In genomic region chr11:109945626-109946321, GRCh38 we compare ENCODE assay signal across 9 cellular contexts.
A peak's percentile ranks its signal among the peaks of the same experiment; 100 is the strongest.
DNase-seq lines count a peak whose midpoint lies in the region; ATAC-seq and TF ChIP-seq lines count a peak whose summit lies in the region.
"Had no signal": no experiment of that assay in that cellular context is flagged by ENCODE, and none has a peak within 500 bp of the region (broad histone marks: within the 10 kb centered on the region; RNA-seq: fewer than 3 reads in every experiment).

No MANE protein-coding gene starts in this region.

- no peaks in the 10 kb centered on the region for H3K27me3 ChIP-seq in duodenal mucosa (ENCODE audit: control insufficient read depth in 1 of 2, insufficient read depth in 2 of 2, low read length in 2 of 2)
- no peaks in the 10 kb centered on the region for H3K27me3 ChIP-seq in tibial artery

- H3K36me3 ChIP-seq in duodenal mucosa (ENCODE audit: control insufficient read depth in 1 of 2, insufficient read depth in 2 of 2, low read length in 2 of 2): no peaks in the 10 kb centered on the region
- no peaks in the 10 kb centered on the region for H3K36me3 ChIP-seq in tibial artery

- H3K4me1 ChIP-seq in duodenal mucosa (ENCODE audit: control insufficient read depth in 1 of 2, insufficient read depth in 2 of 2, low read length in 2 of 2) (peaks cover 4 to 5% of the 10 kb centered on the region in 2 donors), tibial artery (peaks cover 0 to 4% (median 0%) of the 10 kb centered on the region in 4 donors)

- H3K9me3 ChIP-seq in duodenal mucosa (ENCODE audit: control insufficient read depth in 1 of 2, low read length in 2 of 2) (no peaks in the 10 kb centered on the region), tibial artery (no peaks in the 10 kb centered on the region)

- no peak overlapping the region for H3K27ac Mint-ChIP-seq in WTC11
- H3K27ac Mint-ChIP-seq: T-helper 1 cell treated with Interleukin-12 subunit alpha and Interleukin-12 subunit beta and Interleukin-4 antibody, amounts not matched to agents 30 μg/mL and 1 μg/mL, for 36 hours had no signal

- H3K9me3 Mint-ChIP-seq in activated T-cell treated with anti-CD3 and anti-CD28 coated beads, Interleukin-2, amount 50 U/mL, for 4 hours: no peaks in the 10 kb centered on the region
- H3K9me3 Mint-ChIP-seq in WTC11: peaks cover 11% of the 10 kb centered on the region
- H3K9me3 Mint-ChIP-seq: T-helper 1 cell treated with Interleukin-12 subunit alpha and Interleukin-12 subunit beta and Interleukin-4 antibody, amounts not matched to agents 30 μg/mL and 1 μg/mL, for 36 hours had no signal

- TF ChIP-seq CTCF in tibial artery (IDR thresholded peaks at IDR 0.05) (no peak), WTC11 (IDR thresholded peaks at IDR 0.05) (no peak)

- peaks cover 12% of the 10 kb centered on the region for H3K4me1 Mint-ChIP-seq in activated T-cell treated with anti-CD3 and anti-CD28 coated beads, Interleukin-2, amount 50 U/mL, for 4 hours (ENCODE audit: low read depth)
- H3K4me1 Mint-ChIP-seq in WTC11: peaks cover 6% of the 10 kb centered on the region; the same call in 1 of the 2 replicates

- peak overlapping the region; percentile 1 to 42 for H3K4me3 ChIP-seq in duodenal mucosa (ENCODE audit: low read depth in 1 of 2, low read length in 2 of 2)
- H3K4me3 ChIP-seq in tibial artery: peak overlapping the region; percentile 30 to 35

- CTCF ChIA-PET in WTC11 (lab: Charles Lee): interaction anchor here (1.0 kb wide), 1 partner anchor 147 kb away, joined by 3 read pairs; no protein-coding TSS in a partner anchor

- intact Hi-C loops in tibial artery (cut with DNase I; ENCODE audit: low total_unique reads): loop anchor here (5.0 kb wide), 1 partner anchor 147 kb away; the partner anchor contains the start of gene ZC3H12C

- no peak overlapping the region for H3K9ac ChIP-seq in duodenal mucosa (ENCODE audit: low read depth in 1 of 2, low read length in 2 of 2)

- no peaks in the 10 kb centered on the region for H3K36me3 Mint-ChIP-seq in activated T-cell treated with anti-CD3 and anti-CD28 coated beads, Interleukin-2, amount 50 U/mL, for 4 hours (ENCODE audit: insufficient read depth)
- peaks cover 9% of the 10 kb centered on the region for H3K36me3 Mint-ChIP-seq in WTC11

- H3K27me3 Mint-ChIP-seq in activated T-cell treated with anti-CD3 and anti-CD28 coated beads, Interleukin-2, amount 50 U/mL, for 4 hours (ENCODE audit: low read depth): peaks cover 17% of the 10 kb centered on the region
- H3K27me3 Mint-ChIP-seq in WTC11 (ENCODE audit: low read depth): no peaks in the 10 kb centered on the region

- H3K27ac ChIP-seq in duodenal mucosa (ENCODE audit: low read depth, low read length): no peak overlapping the region
- peak overlapping the region; percentile 20 to 52 for H3K27ac ChIP-seq in tibial artery

- ATAC-seq in activated T-cell treated with anti-CD3 and anti-CD28 coated beads, Interleukin-2, amount 50 U/mL, for 4 hours: peak; percentile 18 to 41
- ATAC-seq in HG03103 (IDR thresholded peaks at IDR 0.05; ENCODE audit: low read depth, unreplicated experiment) (peak; percentile 55), WTC11 (no peak)

- H3K4me3 Mint-ChIP-seq in activated T-cell treated with anti-CD3 and anti-CD28 coated beads, Interleukin-2, amount 50 U/mL, for 4 hours: no peak overlapping the region
- H3K4me3 Mint-ChIP-seq in WTC11: no peak overlapping the region
- H3K4me3 Mint-ChIP-seq: T-helper 1 cell treated with Interleukin-12 subunit alpha and Interleukin-12 subunit beta and Interleukin-4 antibody, amounts not matched to agents 30 μg/mL and 1 μg/mL, for 36 hours had no signal

- DNase-seq in activated T-cell treated with anti-CD3 and anti-CD28 coated beads, Interleukin-2, amount 50 U/mL, for 4 hours: no peak
- no peak for DNase-seq in activated T-cell treated with anti-CD3 and anti-CD28 coated beads, Interleukin-2, amount 50 U/mL, for 48 hours
- DNase-seq in tibial artery (no peak), WTC11 (ENCODE audit: low spot score) (no peak), glomerular visceral epithelial cell (ENCODE audit: extremely low spot score) (no peak)
- DNase-seq in stimulated activated CD8-positive, alpha-beta memory T cell treated with anti-CD3 and anti-CD28 coated beads, Interleukin-4, amount 100 ng/mL, for 48 hours: no peak

- POLR2A ChIA-PET in WTC11 (lab: Charles Lee): no interaction called here

TF ChIP-seq in WTC11, 78 proteins besides CTCF, POLR2A, EP300 and RAD21 (continues in another document):
- no peak for TF ChIP-seq JAZF1 (CRISPR knock-in tag; IDR thresholded peaks at IDR 0.05)
- TF ChIP-seq, protein P1, sequence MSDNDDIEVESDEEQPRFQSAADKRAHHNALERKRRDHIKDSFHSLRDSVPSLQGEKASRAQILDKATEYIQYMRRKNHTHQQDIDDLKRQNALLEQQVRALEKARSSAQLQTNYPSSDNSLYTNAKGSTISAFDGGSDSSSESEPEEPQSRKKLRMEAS (CRISPR knock-in tag; IDR thresholded peaks at IDR 0.05): no peak
- TF ChIP-seq, protein P2, sequence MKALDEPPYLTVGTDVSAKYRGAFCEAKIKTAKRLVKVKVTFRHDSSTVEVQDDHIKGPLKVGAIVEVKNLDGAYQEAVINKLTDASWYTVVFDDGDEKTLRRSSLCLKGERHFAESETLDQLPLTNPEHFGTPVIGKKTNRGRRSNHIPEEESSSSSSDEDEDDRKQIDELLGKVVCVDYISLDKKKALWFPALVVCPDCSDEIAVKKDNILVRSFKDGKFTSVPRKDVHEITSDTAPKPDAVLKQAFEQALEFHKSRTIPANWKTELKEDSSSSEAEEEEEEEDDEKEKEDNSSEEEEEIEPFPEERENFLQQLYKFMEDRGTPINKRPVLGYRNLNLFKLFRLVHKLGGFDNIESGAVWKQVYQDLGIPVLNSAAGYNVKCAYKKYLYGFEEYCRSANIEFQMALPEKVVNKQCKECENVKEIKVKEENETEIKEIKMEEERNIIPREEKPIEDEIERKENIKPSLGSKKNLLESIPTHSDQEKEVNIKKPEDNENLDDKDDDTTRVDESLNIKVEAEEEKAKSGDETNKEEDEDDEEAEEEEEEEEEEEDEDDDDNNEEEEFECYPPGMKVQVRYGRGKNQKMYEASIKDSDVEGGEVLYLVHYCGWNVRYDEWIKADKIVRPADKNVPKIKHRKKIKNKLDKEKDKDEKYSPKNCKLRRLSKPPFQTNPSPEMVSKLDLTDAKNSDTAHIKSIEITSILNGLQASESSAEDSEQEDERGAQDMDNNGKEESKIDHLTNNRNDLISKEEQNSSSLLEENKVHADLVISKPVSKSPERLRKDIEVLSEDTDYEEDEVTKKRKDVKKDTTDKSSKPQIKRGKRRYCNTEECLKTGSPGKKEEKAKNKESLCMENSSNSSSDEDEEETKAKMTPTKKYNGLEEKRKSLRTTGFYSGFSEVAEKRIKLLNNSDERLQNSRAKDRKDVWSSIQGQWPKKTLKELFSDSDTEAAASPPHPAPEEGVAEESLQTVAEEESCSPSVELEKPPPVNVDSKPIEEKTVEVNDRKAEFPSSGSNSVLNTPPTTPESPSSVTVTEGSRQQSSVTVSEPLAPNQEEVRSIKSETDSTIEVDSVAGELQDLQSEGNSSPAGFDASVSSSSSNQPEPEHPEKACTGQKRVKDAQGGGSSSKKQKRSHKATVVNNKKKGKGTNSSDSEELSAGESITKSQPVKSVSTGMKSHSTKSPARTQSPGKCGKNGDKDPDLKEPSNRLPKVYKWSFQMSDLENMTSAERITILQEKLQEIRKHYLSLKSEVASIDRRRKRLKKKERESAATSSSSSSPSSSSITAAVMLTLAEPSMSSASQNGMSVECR (CRISPR knock-in tag; IDR thresholded peaks at IDR 0.05; ENCODE audit: borderline replicate concordance): no peak
- TF ChIP-seq ZMAT4 (CRISPR knock-in tag; IDR thresholded peaks at IDR 0.05): no peak
- no peak for TF ChIP-seq SOX15 (CRISPR knock-in tag; IDR thresholded peaks at IDR 0.05)
- no peak for TF ChIP-seq TEAD1 (CRISPR knock-in tag; IDR thresholded peaks at IDR 0.05)
- TF ChIP-seq, protein P3, sequence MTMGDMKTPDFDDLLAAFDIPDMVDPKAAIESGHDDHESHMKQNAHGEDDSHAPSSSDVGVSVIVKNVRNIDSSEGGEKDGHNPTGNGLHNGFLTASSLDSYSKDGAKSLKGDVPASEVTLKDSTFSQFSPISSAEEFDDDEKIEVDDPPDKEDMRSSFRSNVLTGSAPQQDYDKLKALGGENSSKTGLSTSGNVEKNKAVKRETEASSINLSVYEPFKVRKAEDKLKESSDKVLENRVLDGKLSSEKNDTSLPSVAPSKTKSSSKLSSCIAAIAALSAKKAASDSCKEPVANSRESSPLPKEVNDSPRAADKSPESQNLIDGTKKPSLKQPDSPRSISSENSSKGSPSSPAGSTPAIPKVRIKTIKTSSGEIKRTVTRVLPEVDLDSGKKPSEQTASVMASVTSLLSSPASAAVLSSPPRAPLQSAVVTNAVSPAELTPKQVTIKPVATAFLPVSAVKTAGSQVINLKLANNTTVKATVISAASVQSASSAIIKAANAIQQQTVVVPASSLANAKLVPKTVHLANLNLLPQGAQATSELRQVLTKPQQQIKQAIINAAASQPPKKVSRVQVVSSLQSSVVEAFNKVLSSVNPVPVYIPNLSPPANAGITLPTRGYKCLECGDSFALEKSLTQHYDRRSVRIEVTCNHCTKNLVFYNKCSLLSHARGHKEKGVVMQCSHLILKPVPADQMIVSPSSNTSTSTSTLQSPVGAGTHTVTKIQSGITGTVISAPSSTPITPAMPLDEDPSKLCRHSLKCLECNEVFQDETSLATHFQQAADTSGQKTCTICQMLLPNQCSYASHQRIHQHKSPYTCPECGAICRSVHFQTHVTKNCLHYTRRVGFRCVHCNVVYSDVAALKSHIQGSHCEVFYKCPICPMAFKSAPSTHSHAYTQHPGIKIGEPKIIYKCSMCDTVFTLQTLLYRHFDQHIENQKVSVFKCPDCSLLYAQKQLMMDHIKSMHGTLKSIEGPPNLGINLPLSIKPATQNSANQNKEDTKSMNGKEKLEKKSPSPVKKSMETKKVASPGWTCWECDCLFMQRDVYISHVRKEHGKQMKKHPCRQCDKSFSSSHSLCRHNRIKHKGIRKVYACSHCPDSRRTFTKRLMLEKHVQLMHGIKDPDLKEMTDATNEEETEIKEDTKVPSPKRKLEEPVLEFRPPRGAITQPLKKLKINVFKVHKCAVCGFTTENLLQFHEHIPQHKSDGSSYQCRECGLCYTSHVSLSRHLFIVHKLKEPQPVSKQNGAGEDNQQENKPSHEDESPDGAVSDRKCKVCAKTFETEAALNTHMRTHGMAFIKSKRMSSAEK (CRISPR knock-in tag; IDR thresholded peaks at IDR 0.05; ENCODE audit: borderline replicate concordance): no peak
